ENCODE assay signal across 1 cellular context in the genomic region with DNA sequence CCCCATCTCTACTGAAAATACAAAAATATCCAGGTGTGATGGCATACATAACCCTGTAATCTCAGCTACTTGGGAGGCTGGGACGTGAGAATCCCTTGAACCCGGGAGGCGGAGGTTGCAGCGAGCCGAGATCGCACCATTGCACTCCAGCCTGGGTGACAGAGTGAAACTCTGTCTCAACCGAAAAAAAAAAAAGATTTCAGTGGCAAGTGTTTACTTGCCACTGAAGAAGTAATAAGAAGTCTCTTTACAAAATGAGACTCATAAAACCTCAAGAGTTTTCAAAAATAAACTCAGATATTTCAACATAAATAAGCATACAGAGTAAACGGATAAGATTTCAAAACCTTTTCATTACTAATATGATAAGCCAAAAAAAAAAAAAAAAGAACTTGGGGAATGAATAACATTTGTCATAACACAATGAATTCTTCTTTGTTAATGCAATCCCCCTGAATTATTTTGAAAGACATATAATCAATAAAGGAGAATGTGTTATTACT.
TF ChIP-seq lines count a peak whose summit lies in the region.

No MANE protein-coding gene starts in this region.

TF ChIP-seq in HepG2, 621 proteins besides CTCF, POLR2A, EP300 and RAD21:
- TF ChIP-seq ZKSCAN8 (CRISPR knock-in tag; IDR thresholded peaks at IDR 0.05; ENCODE audit: borderline replicate concordance) (no peak), DBP (CRISPR knock-in tag; IDR thresholded peaks at IDR 0.05; ENCODE audit: not compliant biosample characterization) (no peak), ZNF143 (CRISPR knock-in tag; IDR thresholded peaks at IDR 0.05) (no peak), GABPA (IDR thresholded peaks at IDR 0.05; ENCODE audit: low read depth, low read length) (no peak), GABPA (CRISPR knock-in tag; IDR thresholded peaks at IDR 0.05; ENCODE audit: low read depth) (no peak), ZNF816 (CRISPR knock-in tag; IDR thresholded peaks at IDR 0.05; ENCODE audit: borderline replicate concordance) (no peak), MAZ (IDR thresholded peaks at IDR 0.05; ENCODE audit: borderline replicate concordance, low read depth, low read length) (no peak), MAZ (CRISPR knock-in tag; IDR thresholded peaks at IDR 0.05; ENCODE audit: low read depth) (no peak), ZFP82 (CRISPR knock-in tag; IDR thresholded peaks at IDR 0.05; ENCODE audit: borderline replicate concordance) (no peak), ZSCAN12 (CRISPR knock-in tag; IDR thresholded peaks at IDR 0.05) (no peak), MTF1 (CRISPR knock-in tag; IDR thresholded peaks at IDR 0.05) (no peak), ZZZ3 (CRISPR knock-in tag; IDR thresholded peaks at IDR 0.05; ENCODE audit: borderline replicate concordance) (no peak), ZNF326 (CRISPR knock-in tag; IDR thresholded peaks at IDR 0.05; ENCODE audit: borderline replicate concordance) (no peak), NR1H2 (CRISPR knock-in tag; IDR thresholded peaks at IDR 0.05; ENCODE audit: borderline replicate concordance, low read depth) (no peak)
- TF ChIP-seq, protein P1, sequence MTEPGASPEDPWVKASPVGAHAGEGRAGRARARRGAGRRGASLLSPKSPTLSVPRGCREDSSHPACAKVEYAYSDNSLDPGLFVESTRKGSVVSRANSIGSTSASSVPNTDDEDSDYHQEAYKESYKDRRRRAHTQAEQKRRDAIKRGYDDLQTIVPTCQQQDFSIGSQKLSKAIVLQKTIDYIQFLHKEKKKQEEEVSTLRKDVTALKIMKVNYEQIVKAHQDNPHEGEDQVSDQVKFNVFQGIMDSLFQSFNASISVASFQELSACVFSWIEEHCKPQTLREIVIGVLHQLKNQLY (CRISPR knock-in tag; IDR thresholded peaks at IDR 0.05): no peak
- TF ChIP-seq, protein P2, sequence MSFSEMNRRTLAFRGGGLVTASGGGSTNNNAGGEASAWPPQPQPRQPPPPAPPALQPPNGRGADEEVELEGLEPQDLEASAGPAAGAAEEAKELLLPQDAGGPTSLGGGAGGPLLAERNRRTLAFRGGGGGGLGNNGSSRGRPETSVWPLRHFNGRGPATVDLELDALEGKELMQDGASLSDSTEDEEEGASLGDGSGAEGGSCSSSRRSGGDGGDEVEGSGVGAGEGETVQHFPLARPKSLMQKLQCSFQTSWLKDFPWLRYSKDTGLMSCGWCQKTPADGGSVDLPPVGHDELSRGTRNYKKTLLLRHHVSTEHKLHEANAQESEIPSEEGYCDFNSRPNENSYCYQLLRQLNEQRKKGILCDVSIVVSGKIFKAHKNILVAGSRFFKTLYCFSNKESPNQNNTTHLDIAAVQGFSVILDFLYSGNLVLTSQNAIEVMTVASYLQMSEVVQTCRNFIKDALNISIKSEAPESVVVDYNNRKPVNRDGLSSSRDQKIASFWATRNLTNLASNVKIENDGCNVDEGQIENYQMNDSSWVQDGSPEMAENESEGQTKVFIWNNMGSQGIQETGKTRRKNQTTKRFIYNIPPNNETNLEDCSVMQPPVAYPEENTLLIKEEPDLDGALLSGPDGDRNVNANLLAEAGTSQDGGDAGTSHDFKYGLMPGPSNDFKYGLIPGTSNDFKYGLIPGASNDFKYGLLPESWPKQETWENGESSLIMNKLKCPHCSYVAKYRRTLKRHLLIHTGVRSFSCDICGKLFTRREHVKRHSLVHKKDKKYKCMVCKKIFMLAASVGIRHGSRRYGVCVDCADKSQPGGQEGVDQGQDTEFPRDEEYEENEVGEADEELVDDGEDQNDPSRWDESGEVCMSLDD (CRISPR knock-in tag; IDR thresholded peaks at IDR 0.05; ENCODE audit: borderline replicate concordance): no peak
- TF ChIP-seq, protein P3, sequence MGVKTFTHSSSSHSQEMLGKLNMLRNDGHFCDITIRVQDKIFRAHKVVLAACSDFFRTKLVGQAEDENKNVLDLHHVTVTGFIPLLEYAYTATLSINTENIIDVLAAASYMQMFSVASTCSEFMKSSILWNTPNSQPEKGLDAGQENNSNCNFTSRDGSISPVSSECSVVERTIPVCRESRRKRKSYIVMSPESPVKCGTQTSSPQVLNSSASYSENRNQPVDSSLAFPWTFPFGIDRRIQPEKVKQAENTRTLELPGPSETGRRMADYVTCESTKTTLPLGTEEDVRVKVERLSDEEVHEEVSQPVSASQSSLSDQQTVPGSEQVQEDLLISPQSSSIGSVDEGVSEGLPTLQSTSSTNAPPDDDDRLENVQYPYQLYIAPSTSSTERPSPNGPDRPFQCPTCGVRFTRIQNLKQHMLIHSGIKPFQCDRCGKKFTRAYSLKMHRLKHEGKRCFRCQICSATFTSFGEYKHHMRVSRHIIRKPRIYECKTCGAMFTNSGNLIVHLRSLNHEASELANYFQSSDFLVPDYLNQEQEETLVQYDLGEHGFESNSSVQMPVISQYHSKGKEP (CRISPR knock-in tag; IDR thresholded peaks at IDR 0.05): no peak
TF ChIP-seq in HepG2: peak in this region for 0.
